In the genomic region with DNA sequence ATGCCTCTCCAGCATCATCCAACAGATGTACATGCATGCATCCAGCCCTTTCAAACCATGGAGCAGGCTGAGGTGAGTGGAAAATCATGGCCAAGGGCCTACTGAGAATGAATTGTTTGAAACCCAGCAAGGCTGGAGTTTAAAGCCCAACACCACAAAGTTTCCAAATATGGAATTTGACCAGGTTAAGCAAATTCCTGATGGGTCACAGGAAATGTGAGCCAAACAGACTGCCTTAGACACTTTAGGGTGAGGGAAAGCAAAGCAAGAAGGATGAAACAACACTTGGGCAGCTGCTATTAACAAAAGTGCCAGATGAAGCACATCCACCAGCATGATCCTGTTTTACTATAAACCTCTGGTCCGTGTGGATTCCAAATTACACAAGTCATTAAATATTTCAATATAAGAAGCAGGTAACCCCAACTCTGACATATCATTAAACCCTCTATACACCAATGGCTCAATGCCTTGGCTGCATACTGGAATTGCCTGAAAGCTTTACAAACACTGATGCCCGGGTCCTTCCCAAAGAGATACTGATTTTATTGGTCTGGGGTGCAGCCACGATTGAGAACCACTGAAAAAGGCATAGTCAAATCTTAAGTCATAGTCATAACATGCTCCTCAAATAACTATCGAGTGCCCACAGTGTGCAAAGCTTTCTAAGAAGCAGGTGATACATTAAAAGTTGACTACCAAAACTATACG, we compare ENCODE assay signal across 10 cellular contexts. TPM values are rescaled to one million over a fixed set of nuclear protein-coding genes. Genes with fewer than 3 reads are reported as not detected.
A peak's percentile ranks its signal among the peaks of the same experiment; 100 is the strongest.
DNase-seq lines count a peak whose midpoint lies in the region; ATAC-seq lines count a peak whose summit lies in the region.
"Had no signal": no experiment of that assay in that cellular context is flagged by ENCODE, and none has a peak within 500 bp of the region (broad histone marks: within the 10 kb centered on the region; RNA-seq: fewer than 3 reads in every experiment).

No MANE protein-coding gene starts in this region.

- peak overlapping the region; percentile 48 for H3K4me3 Mint-ChIP-seq in activated naive CD8-positive, alpha-beta T cell

- peaks cover 96% of the 10 kb centered on the region for H3K4me1 Mint-ChIP-seq in activated naive CD8-positive, alpha-beta T cell (ENCODE audit: low read depth)

- H3K4me1 ChIP-seq in skeletal muscle tissue (ENCODE audit: control insufficient read depth in 3 of 3, insufficient read depth in 3 of 3, low read length in 3 of 3), result peaks cover 32 to 51% (median 35%) of the 10 kb centered on the region in 3 donors

- H3K27ac ChIP-seq in skeletal muscle tissue (ENCODE audit: low read depth, low read length), result peak overlapping the region; percentile 2

- H3K27ac Mint-ChIP-seq in activated naive CD8-positive, alpha-beta T cell, result peak overlapping the region; percentile 68

- H3K27me3 Mint-ChIP-seq in activated naive CD8-positive, alpha-beta T cell, result no peaks in the 10 kb centered on the region

- H3K36me3 ChIP-seq in skeletal muscle tissue (ENCODE audit: control insufficient read depth in 3 of 3, insufficient read depth in 3 of 3, low read length in 3 of 3), result no peaks in the 10 kb centered on the region

- no peaks in the 10 kb centered on the region for H3K27me3 ChIP-seq in skeletal muscle tissue (ENCODE audit: control insufficient read depth in 3 of 3, insufficient read depth in 3 of 3, low read length in 3 of 3)

- DNase-seq in activated CD4-positive, alpha-beta T cell treated with anti-CD3 and anti-CD28 coated beads for 48 hours, result peak; percentile 51
- no peak for DNase-seq in activated CD4-positive, alpha-beta T cell treated with anti-CD3 and anti-CD28 coated beads for 4 hours
- DNase-seq in midbrain (lab: John Stamatoyannopoulos, UW), result no peak
- no peak for DNase-seq in NCI-H526 treated with DMSO at 0.1 percent for 48 hours (lab: John Stamatoyannopoulos, UW)
- DNase-seq in hypothalamus (lab: John Stamatoyannopoulos, UW), result no peak

- H3K36me3 Mint-ChIP-seq in activated naive CD8-positive, alpha-beta T cell, result peaks cover 18% of the 10 kb centered on the region

- no peak overlapping the region for H3K4me3 ChIP-seq in skeletal muscle tissue (ENCODE audit: low read length in 3 of 3)

- ATAC-seq in HG02870 (IDR thresholded peaks at IDR 0.05; ENCODE audit: unreplicated experiment), result peak; percentile 79
- ATAC-seq: HCT116, Panc1 had no signal

- no peak overlapping the region for H3K9ac ChIP-seq in skeletal muscle tissue (ENCODE audit: low read depth in 1 of 3, low read length in 3 of 3)

- H3K9me3 Mint-ChIP-seq in activated naive CD8-positive, alpha-beta T cell (ENCODE audit: low read depth), result no peaks in the 10 kb centered on the region

- H3K9me3 ChIP-seq in skeletal muscle tissue (ENCODE audit: control insufficient read depth in 3 of 3, low read length in 3 of 3), result no peaks in the 10 kb centered on the region

RNA-seq across cellular contexts. Expression of a gene that starts 9.1 kb away (rescaled TPM):
- 13.6 TPM for total RNA-seq in skeletal muscle tissue
